12 cellular contexts compared by ENCODE assay signal in genomic region chr14:92693998-92694780, GRCh38. TPM values are rescaled to one million over a fixed set of nuclear protein-coding genes. Genes with fewer than 3 reads are reported as not detected.
DNase-seq lines count a peak whose midpoint lies in the region; ATAC-seq and TF ChIP-seq lines count a peak whose summit lies in the region.
"Had no signal": no experiment of that assay in that cellular context is flagged by ENCODE, and none has a peak within 500 bp of the region (broad histone marks: within the 10 kb centered on the region; RNA-seq: fewer than 3 reads in every experiment).

No MANE protein-coding gene starts in this region.

- POLR2A ChIA-PET in naive thymus-derived CD8-positive, alpha-beta T cell (lab: Charles Lee) = interaction anchor here (0.7 to 1.3 kb wide), 2 partner anchors 10 to 55 kb away, joined by 3 to 4 read pairs; partner anchors contain the start of gene LGMN

- no peak for TF ChIP-seq POLR2A in adrenal gland (IDR thresholded peaks at IDR 0.05)

- intact Hi-C loops in adrenal gland (cut with DNase I) = no loop called here

- H3K9me3 Mint-ChIP-seq in activated T-cell treated with anti-CD3 and anti-CD28 coated beads, Interleukin-2, amount 50 U/mL, for 72 hours = no peaks in the 10 kb centered on the region
- H3K9me3 Mint-ChIP-seq in naive thymus-derived CD8-positive, alpha-beta T cell = no peaks in the 10 kb centered on the region

- H3K4me1 Mint-ChIP-seq in activated T-cell treated with anti-CD3 and anti-CD28 coated beads, Interleukin-2, amount 50 U/mL, for 72 hours (ENCODE audit: low read depth) = peaks cover 30% of the 10 kb centered on the region
- peaks cover 31 to 62% (median 53%) of the 10 kb centered on the region in 4 donors for H3K4me1 Mint-ChIP-seq in naive thymus-derived CD8-positive, alpha-beta T cell

- no peaks in the 10 kb centered on the region for H3K36me3 Mint-ChIP-seq in activated T-cell treated with anti-CD3 and anti-CD28 coated beads, Interleukin-2, amount 50 U/mL, for 72 hours (ENCODE audit: insufficient read depth in 2 of 2)
- H3K36me3 Mint-ChIP-seq in naive thymus-derived CD8-positive, alpha-beta T cell = peaks cover 0 to 14% (median 0%) of the 10 kb centered on the region in 3 donors

- peaks cover 9% of the 10 kb centered on the region for H3K27me3 Mint-ChIP-seq in activated T-cell treated with anti-CD3 and anti-CD28 coated beads, Interleukin-2, amount 50 U/mL, for 72 hours (ENCODE audit: low read depth)
- H3K27me3 Mint-ChIP-seq in naive thymus-derived CD8-positive, alpha-beta T cell = no peaks in the 10 kb centered on the region

- WGBS in adrenal gland, 4 donors = 77 to 84% (median 81%) methylated on average over 17 of the region's 17 CpGs

- peak; percentile 34 to 60 for ATAC-seq in activated T-cell treated with anti-CD3 and anti-CD28 coated beads, Interleukin-2, amount 50 U/mL, for 72 hours (replicated peaks in 1 of 2)
- peak in 1 of 2 donors; percentile 21 for ATAC-seq in naive thymus-derived CD8-positive, alpha-beta T cell
- ATAC-seq in GM18861 (IDR thresholded peaks at IDR 0.05; ENCODE audit: unreplicated experiment) (no peak), HG02678 (IDR thresholded peaks at IDR 0.05; ENCODE audit: unreplicated experiment) (no peak)
- ATAC-seq: heart left ventricle had no signal

- peaks cover 12 to 15% of the 10 kb centered on the region in 2 donors for H3K4me1 ChIP-seq in adrenal gland (replicated peaks in 1 of 2)
- H3K4me1 ChIP-seq: colonic mucosa had no signal

- no peaks in the 10 kb centered on the region for H3K9me3 ChIP-seq in adrenal gland (replicated peaks in 1 of 3)
- H3K9me3 ChIP-seq: colonic mucosa, heart left ventricle had no signal

- H3K36me3 ChIP-seq in adrenal gland (replicated peaks in 1 of 2) = no peaks in the 10 kb centered on the region
- H3K36me3 ChIP-seq: colonic mucosa had no signal

- H3K27ac Mint-ChIP-seq in activated T-cell treated with anti-CD3 and anti-CD28 coated beads, Interleukin-2, amount 50 U/mL, for 72 hours = no peak overlapping the region
- peak overlapping the region; percentile 42 to 93 (median 78) for H3K27ac Mint-ChIP-seq in naive thymus-derived CD8-positive, alpha-beta T cell

- no peak overlapping the region for H3K27ac ChIP-seq in adrenal gland
- H3K27ac ChIP-seq: colonic mucosa had no signal

- no peak for TF ChIP-seq CTCF in adrenal gland (IDR thresholded peaks at IDR 0.05)

- H3K4me3 ChIP-seq in adrenal gland = no peak overlapping the region
- H3K4me3 ChIP-seq: colonic mucosa, heart left ventricle had no signal

- H3K27me3 ChIP-seq in adrenal gland = no peaks in the 10 kb centered on the region
- H3K27me3 ChIP-seq: colonic mucosa, heart left ventricle had no signal

- DNase-seq in NCI-H2107 treated with DMSO at 0.1 percent for 48 hours (lab: John Stamatoyannopoulos, UW; ENCODE audit: unreplicated experiment) (peak; percentile 22), NCI-H2107 (lab: John Stamatoyannopoulos, UW) (no peak), LoVo (ENCODE audit: low spot score) (peak; percentile 41), adrenal gland (no peak)
- no peak for DNase-seq in activated T-cell treated with anti-CD3 and anti-CD28 coated beads, Interleukin-2, amount 50 U/mL, for 72 hours
- peak in 1 of 10 donors; percentile 57 for DNase-seq in naive thymus-derived CD8-positive, alpha-beta T cell
- DNase-seq: colonic mucosa, GF-D8, GOT3 had no signal

- H3K4me3 Mint-ChIP-seq in activated T-cell treated with anti-CD3 and anti-CD28 coated beads, Interleukin-2, amount 50 U/mL, for 72 hours = no peak overlapping the region
- H3K4me3 Mint-ChIP-seq in naive thymus-derived CD8-positive, alpha-beta T cell = peak overlapping the region in 4 of 10 donors; percentile 2 to 27 (median 16)

RNA-seq across cellular contexts. Expression of gene LGMN, which starts 54.2 kb away (rescaled TPM):
- total RNA-seq in activated T-cell treated with anti-CD3 and anti-CD28 coated beads, Interleukin-2, amount 50 U/mL, for 72 hours = 1 to 10 TPM; 2.5 to 4.7 TPM
- 10 to 100 TPM; 17.7 to 19.6 TPM for total RNA-seq in naive thymus-derived CD8-positive, alpha-beta T cell
- 10 to 100 TPM; 18.8 to 38.3 (median 27.4) TPM for polyA plus RNA-seq in naive thymus-derived CD8-positive, alpha-beta T cell
- 100 to 1,000 TPM in 7 of 8 donors, 10 to 100 TPM in 1; 84.5 to 153 (median 125) TPM for total RNA-seq in adrenal gland
- 10 to 100 TPM; 66.6 to 93.4 (median 81.8) TPM for polyA plus RNA-seq in adrenal gland

Comparison
In these comparisons a context has a peak if more than half of its experiments do, and no peak if none do; other contexts are left out.
1. DNase-seq: peak in NCI-H2107 treated with DMSO at 0.1 percent for 48 hours (single experiment) and LoVo (single experiment); none in NCI-H2107 (single experiment), activated T-cell treated with anti-CD3 and anti-CD28 coated beads, Interleukin-2, amount 50 U/mL, for 72 hours (0 of 2) and adrenal gland (0 of 7).
2. ATAC-seq: peak in activated T-cell treated with anti-CD3 and anti-CD28 coated beads, Interleukin-2, amount 50 U/mL, for 72 hours (2 of 2); none in GM18861 (single experiment) and HG02678 (single experiment).
3. RNA of gene LGMN, which starts 54.2 kb away (total RNA-seq): 84.5 to 153 TPM in adrenal gland; 17.7 to 19.6 TPM in naive thymus-derived CD8-positive, alpha-beta T cell and 2.5 to 4.7 TPM in activated T-cell treated with anti-CD3 and anti-CD28 coated beads, Interleukin-2, amount 50 U/mL, for 72 hours; every median in the first group is over 4 times any median in the second.